ENCODE assay signal across 8 cellular contexts in the genomic region with DNA sequence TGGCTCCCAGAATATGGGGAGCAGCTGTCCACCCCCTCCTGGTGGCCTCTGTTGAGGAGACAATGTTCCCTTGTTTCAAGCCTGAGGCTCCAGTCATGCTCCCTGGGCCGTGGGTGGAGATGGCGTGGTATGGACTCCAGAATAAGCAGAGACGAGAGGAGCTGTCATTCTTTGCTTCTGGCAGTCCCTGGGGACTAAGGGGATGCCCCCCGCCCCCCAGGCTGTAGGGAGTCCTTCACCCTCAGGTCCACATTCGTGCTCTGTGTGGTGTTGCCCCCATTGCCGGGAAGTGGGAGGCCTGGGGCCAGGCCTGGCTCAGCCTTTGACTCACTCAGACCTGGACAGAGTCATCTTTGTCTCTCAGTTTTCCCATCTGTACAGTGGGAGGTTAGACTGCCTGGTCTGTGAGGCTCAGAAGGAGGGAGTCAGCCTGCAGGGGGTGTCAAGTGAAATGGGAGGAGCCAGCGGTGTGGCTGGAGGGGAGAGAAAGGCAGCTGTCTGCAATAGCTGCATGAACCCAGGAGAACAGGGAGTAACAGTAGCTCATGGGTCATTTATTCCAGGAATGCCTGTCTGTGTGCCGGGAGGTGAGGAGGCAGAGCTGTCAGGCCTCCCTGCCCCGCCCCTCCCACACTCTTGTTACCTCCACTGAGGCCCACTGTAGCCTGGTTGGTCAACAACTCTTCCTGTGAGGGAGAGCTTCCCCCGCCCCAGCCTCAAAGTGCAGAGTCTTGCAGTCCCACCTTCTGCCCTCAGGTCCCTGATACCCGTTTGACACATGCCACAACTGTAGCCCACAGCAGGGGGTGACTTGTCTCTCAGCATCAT. TPM values are rescaled to one million over a fixed set of nuclear protein-coding genes. Genes with fewer than 3 reads are reported as not detected.
DNase-seq lines count a peak whose midpoint lies in the region; ATAC-seq and TF ChIP-seq lines count a peak whose summit lies in the region.

No MANE protein-coding gene starts in this region.

- H3K4me3 Mint-ChIP-seq in CD8-positive, alpha-beta T cell: no peak overlapping the region

- H3K4me3 ChIP-seq in esophagus squamous epithelium: peak overlapping the region in 2 of 4 donors; percentile 73 to 89
- no peak overlapping the region for H3K4me3 ChIP-seq in CD8-positive, alpha-beta T cell (ENCODE audit: low read depth, low read length)

- H3K27me3 ChIP-seq in esophagus squamous epithelium: peaks cover 0 to 4% (median 0%) of the 10 kb centered on the region in 4 donors
- no peaks in the 10 kb centered on the region for H3K27me3 ChIP-seq in CD8-positive, alpha-beta T cell (ENCODE audit: insufficient read depth, low read length)

- peaks cover 2% of the 10 kb centered on the region for H3K4me1 Mint-ChIP-seq in CD8-positive, alpha-beta T cell (ENCODE audit: low read depth)

- no peaks in the 10 kb centered on the region for H3K9me3 Mint-ChIP-seq in CD8-positive, alpha-beta T cell

- POLR2A ChIA-PET in CD8-positive, alpha-beta T cell (lab: Charles Lee): interaction anchor here (0.9 kb wide), 1 partner anchor 16 kb away, joined by 3 read pairs; no protein-coding TSS in a partner anchor

- no peaks in the 10 kb centered on the region for H3K36me3 ChIP-seq in esophagus squamous epithelium
- H3K36me3 ChIP-seq in CD8-positive, alpha-beta T cell (ENCODE audit: insufficient read depth, low read length): no peaks in the 10 kb centered on the region

- CTCF ChIA-PET in CD8-positive, alpha-beta T cell (lab: Charles Lee): interaction anchor here (0.9 to 4.4 kb wide), 5 partner anchors 8 to 21 kb away, joined by 3 to 22 read pairs (median 3); no protein-coding TSS in a partner anchor

- H3K4me1 ChIP-seq in esophagus squamous epithelium: peaks cover 23 to 100% (median 74%) of the 10 kb centered on the region in 3 donors
- H3K4me1 ChIP-seq in CD8-positive, alpha-beta T cell (ENCODE audit: insufficient read depth, low read length): no peaks in the 10 kb centered on the region

- H3K27ac ChIP-seq in esophagus squamous epithelium: peak overlapping the region in 3 of 4 donors; percentile 80 to 90 (median 85)
- H3K27ac ChIP-seq in CD8-positive, alpha-beta T cell (ENCODE audit: low read depth, low read length): no peak overlapping the region

- H3K27ac Mint-ChIP-seq in CD8-positive, alpha-beta T cell: no peak overlapping the region

- no peaks in the 10 kb centered on the region for H3K36me3 Mint-ChIP-seq in CD8-positive, alpha-beta T cell

- ATAC-seq in CD8-positive, alpha-beta T cell: no peak

- 30 to 37% methylated on average over 2 to 3 of the region's 11 CpGs for WGBS in esophagus squamous epithelium, 2 donors

- H3K9me3 ChIP-seq in esophagus squamous epithelium: no peaks in the 10 kb centered on the region
- H3K9me3 ChIP-seq in CD8-positive, alpha-beta T cell (ENCODE audit: low read length): no peaks in the 10 kb centered on the region

- no peak for TF ChIP-seq CTCF in esophagus squamous epithelium (IDR thresholded peaks at IDR 0.05)
- TF ChIP-seq CTCF in CD8-positive, alpha-beta T cell (IDR thresholded peaks at IDR 0.05): no peak

- intact Hi-C loops in esophagus squamous epithelium (cut with DNase I): no loop called here
- intact Hi-C loops in CD8-positive, alpha-beta T cell (cut with DNase I, micrococcal nuclease): no loop called here

- peaks cover 2% of the 10 kb centered on the region for H3K27me3 Mint-ChIP-seq in CD8-positive, alpha-beta T cell (ENCODE audit: low read depth)

- DNase-seq in ELF-1 (ENCODE audit: low read depth, low spot score) (peak; percentile 97), NCI-H226 (peak; percentile 99), esophagus squamous epithelium (lab: John Stamatoyannopoulos, UW) (no peak), occipital lobe (lab: John Stamatoyannopoulos, UW) (peak; percentile 54), NCI-H2196 (lab: John Stamatoyannopoulos, UW; ENCODE audit: unreplicated experiment) (no peak), NCI-H1436 (lab: John Stamatoyannopoulos, UW) (no peak)
- no peak for DNase-seq in activated effector memory CD4-positive, alpha-beta T cell treated with Interleukin-2 at 50 U/mL for 16 hours
- DNase-seq in CD8-positive, alpha-beta T cell: no peak

- TF ChIP-seq POLR2A in esophagus squamous epithelium (IDR thresholded peaks at IDR 0.05): no peak

RNA-seq across cellular contexts. Expression of gene ARHGEF17, which starts 6.3 kb away (rescaled TPM):
- 10 to 100 TPM in 1 of 4 donors, 1 to 10 TPM in 3; 3.2 to 23.1 (median 5.4) TPM for total RNA-seq in esophagus squamous epithelium
- total RNA-seq in occipital lobe: 19.2 TPM
- total RNA-seq in CD8-positive, alpha-beta T cell: under 1 TPM in 1 of 2 experiments, not detected in 1; 0.14 TPM

RNA-seq across cellular contexts. Expression of gene P2RY6, which starts 42.2 kb away (rescaled TPM):
- total RNA-seq in esophagus squamous epithelium (1 to 10 TPM in 3 of 4 donors, under 1 TPM in 1; 0.26 to 3.6 (median 1.3) TPM), occipital lobe (not detected)
- total RNA-seq in CD8-positive, alpha-beta T cell: not detected

Comparison
In these comparisons a context has a peak if more than half of its experiments do, and no peak if none do; other contexts are left out.
1. DNase-seq: peak in ELF-1 (single experiment), NCI-H226 (single experiment) and occipital lobe (single experiment); none in esophagus squamous epithelium (single experiment), NCI-H2196 (single experiment), activated effector memory CD4-positive, alpha-beta T cell treated with Interleukin-2 at 50 U/mL for 16 hours (single experiment), CD8-positive, alpha-beta T cell (0 of 7) and NCI-H1436 (single experiment).